32 cellular contexts compared by ENCODE assay signal in genomic region chr17:60082946-60083471, GRCh38. TPM values are rescaled to one million over a fixed set of nuclear protein-coding genes. Genes with fewer than 3 reads are reported as not detected.
DNase-seq lines count a peak whose midpoint lies in the region; ATAC-seq, FAIRE-seq and TF ChIP-seq lines count a peak whose summit lies in the region.
"Had no signal": no experiment of that assay in that cellular context is flagged by ENCODE, and none has a peak within 500 bp of the region (broad histone marks: within the 10 kb centered on the region; RNA-seq: fewer than 3 reads in every experiment).

No MANE protein-coding gene starts in this region.

- H3K79me2 ChIP-seq in SK-N-SH (ENCODE audit: insufficient read depth), result peaks cover 36% of the 10 kb centered on the region
- H3K79me2 ChIP-seq in astrocyte (ENCODE audit: insufficient read depth, low read length), result peaks cover 21% of the 10 kb centered on the region
- H3K79me2 ChIP-seq in keratinocyte (ENCODE audit: control insufficient read depth, insufficient read depth, low read length), result no peaks in the 10 kb centered on the region

- peak overlapping the region; percentile 98 for H3K27ac Mint-ChIP-seq in astrocyte (ENCODE audit: unreplicated experiment)
- H3K27ac Mint-ChIP-seq: activated naive CD8-positive, alpha-beta T cell treated with anti-CD3 and anti-CD28 coated beads for 36 hours; activated T-cell treated with anti-CD3 and anti-CD28 coated beads, Interleukin-2, amount 50 U/mL, for 24 hours; CD4-positive, CD25-positive, alpha-beta regulatory T cell; natural killer cell; T-helper 1 cell treated with Interleukin-12 subunit alpha and Interleukin-12 subunit beta and Interleukin-4 antibody, amounts not matched to agents 30 μg/mL and 1 μg/mL, for 36 hours had no signal

- H3F3A ChIP-seq in SK-N-SH (replicated peaks; ENCODE audit: insufficient read depth), result peaks cover 37% of the 10 kb centered on the region

- no peaks in the 10 kb centered on the region for H3K27me3 Mint-ChIP-seq in astrocyte (ENCODE audit: low read depth, unreplicated experiment)
- H3K27me3 Mint-ChIP-seq: activated naive CD8-positive, alpha-beta T cell treated with anti-CD3 and anti-CD28 coated beads for 36 hours; activated T-cell treated with anti-CD3 and anti-CD28 coated beads, Interleukin-2, amount 50 U/mL, for 24 hours had no signal

- CTCF ChIA-PET in SK-N-SH (lab: Yijun Ruan, JAX), result no interaction called here

- H3K4me3 Mint-ChIP-seq in astrocyte (ENCODE audit: unreplicated experiment), result no peak overlapping the region
- H3K4me3 Mint-ChIP-seq: activated naive CD8-positive, alpha-beta T cell treated with anti-CD3 and anti-CD28 coated beads for 36 hours; activated T-cell treated with anti-CD3 and anti-CD28 coated beads, Interleukin-2, amount 50 U/mL, for 24 hours; natural killer cell; T-helper 1 cell treated with Interleukin-12 subunit alpha and Interleukin-12 subunit beta and Interleukin-4 antibody, amounts not matched to agents 30 μg/mL and 1 μg/mL, for 36 hours had no signal

- H3K4me2 ChIP-seq in SK-N-SH (peak overlapping the region; percentile 25; the same call in 1 of the 2 replicates), astrocyte (ENCODE audit: low read length) (peak overlapping the region; percentile 77), keratinocyte (ENCODE audit: control insufficient read depth, extremely low read depth, insufficient read depth, low read depth, low read length) (peak overlapping the region; percentile 62)

- in situ Hi-C loops in ACHN (cut with HindIII; ENCODE audit: low pct_ligation_motif_present, low pct_unique_long_range_greater_than_20kb, low sequenced_read_pairs), result no loop called here

- H3K4me1 ChIP-seq in SK-N-SH (ENCODE audit: control insufficient read depth in 1 of 2, insufficient read depth in 2 of 2, low read depth in 1 of 2, low read length in 1 of 2) (peaks cover 5 to 25% of the 10 kb centered on the region in 2 experiments), astrocyte (ENCODE audit: insufficient read depth, low read length) (peaks cover 34% of the 10 kb centered on the region), keratinocyte (ENCODE audit: control insufficient read depth, extremely low read depth, insufficient read depth, low read length) (peaks cover 37% of the 10 kb centered on the region)
- H3K4me1 ChIP-seq: ascending aorta had no signal

- H3K36me3 Mint-ChIP-seq in astrocyte (ENCODE audit: low read depth, unreplicated experiment), result no peaks in the 10 kb centered on the region
- H3K36me3 Mint-ChIP-seq: activated naive CD8-positive, alpha-beta T cell treated with anti-CD3 and anti-CD28 coated beads for 36 hours; CD4-positive, CD25-positive, alpha-beta regulatory T cell; natural killer cell had no signal

- POLR2A ChIA-PET in SK-N-SH (lab: Yijun Ruan, JAX), result no interaction called here

- H3K36me3 ChIP-seq in SK-N-SH (replicated peaks in 1 of 2; ENCODE audit: control insufficient read depth in 1 of 2, insufficient read depth in 2 of 2, low read length in 1 of 2) (no peaks in the 10 kb centered on the region), astrocyte (ENCODE audit: insufficient read depth, low read length) (no peaks in the 10 kb centered on the region), keratinocyte (ENCODE audit: control insufficient read depth in 2 of 2, extremely low read depth in 1 of 2, insufficient read depth in 2 of 2, low read length in 2 of 2) (no peaks in the 10 kb centered on the region)
- H3K36me3 ChIP-seq: ascending aorta, heart left ventricle, sigmoid colon, tibial nerve had no signal

- no peak for DNase-seq in SK-N-SH
- DNase-seq in astrocyte (ENCODE audit: low read depth), result no peak
- DNase-seq in keratinocyte (ENCODE audit: low read depth, low spot score), result no peak
- no peak for DNase-seq in NCI-H2107 treated with DMSO at 0.1 percent for 48 hours (lab: John Stamatoyannopoulos, UW; ENCODE audit: unreplicated experiment)
- DNase-seq in ACHN, result no peak
- DNase-seq: activated CD4-positive, CD25-positive, alpha-beta regulatory T cell; activated gamma-delta T cell; activated naive CD8-positive, alpha-beta T cell treated with anti-CD3 and anti-CD28 coated beads for 36 hours; activated T-cell treated with anti-CD3 and anti-CD28 coated beads, Interleukin-2, amount 50 U/mL, for 24 hours; AML-193; CD4-positive, CD25-positive, alpha-beta regulatory T cell; cortex of kidney; H7; heart left ventricle; Karpas-422; natural killer cell; NCI-H1436; NCI-H2081 treated with DMSO at 0.1 percent for 48 hours; NCI-H748 treated with DMSO at 0.1 percent for 48 hours; occipital lobe; sigmoid colon; stimulated activated CD4-positive, alpha-beta T cell treated with anti-CD3 and anti-CD28 coated beads, Interleukin-15, amount 100 ng/mL, for 24 hours; stimulated activated CD4-positive, alpha-beta T cell treated with anti-CD3 and anti-CD28 coated beads, Interleukin-4, amount 100 ng/mL, for 4 hours had no signal

- H3K4me1 Mint-ChIP-seq in astrocyte (ENCODE audit: low read depth, unreplicated experiment), result peaks cover 44% of the 10 kb centered on the region

- H3K27me3 ChIP-seq in SK-N-SH (ENCODE audit: insufficient read depth) (no peaks in the 10 kb centered on the region), astrocyte (ENCODE audit: insufficient read depth, low read length) (no peaks in the 10 kb centered on the region), keratinocyte (ENCODE audit: control insufficient read depth, extremely low read depth, insufficient read depth, low read length) (no peaks in the 10 kb centered on the region)
- H3K27me3 ChIP-seq: ascending aorta, heart left ventricle, sigmoid colon, tibial nerve had no signal

- TF ChIP-seq RAD21 in SK-N-SH (IDR thresholded peaks at IDR 0.05; ENCODE audit: low read length), result no peak

- peak overlapping the region in 1 of 2 experiments; percentile 83; a peak in 3 of 4 replicates for H3K27ac ChIP-seq in SK-N-SH (ENCODE audit: low read depth in 2 of 2, low read length in 1 of 2)
- peak overlapping the region; percentile 80 for H3K27ac ChIP-seq in astrocyte (ENCODE audit: low read depth, low read length)
- H3K27ac ChIP-seq in keratinocyte (ENCODE audit: control insufficient read depth, insufficient read depth, low read length), result peak overlapping the region; percentile 16
- H3K27ac ChIP-seq: 22Rv1, ascending aorta, sigmoid colon, SK-N-MC had no signal

- H3K9me1 ChIP-seq in keratinocyte (ENCODE audit: control insufficient read depth, extremely low read depth, insufficient read depth, low read length), result no peaks in the 10 kb centered on the region

- WGBS in SK-N-SH (ENCODE audit: low lambda C conversion rate), result 77% methylated on average over 7 of the region's 7 CpGs

- H3K9ac ChIP-seq in SK-N-SH (no peak overlapping the region), astrocyte (ENCODE audit: low read length) (peak overlapping the region; percentile 12), keratinocyte (ENCODE audit: control insufficient read depth, extremely low read depth, insufficient read depth, low read length) (no peak overlapping the region)

- TF ChIP-seq EP300 in SK-N-SH (IDR thresholded peaks at IDR 0.05; ENCODE audit: borderline replicate concordance in 1 of 2, low read depth in 1 of 2, low read length in 1 of 2), result no peak

- dilution Hi-C loops in keratinocyte (cut with MboI; ENCODE audit: extremely low pct_ligation_motif_present, low sequenced_read_pairs), result no loop called here

- TF ChIP-seq CTCF in SK-N-SH (IDR thresholded peaks at IDR 0.05), result no peak
- TF ChIP-seq CTCF in astrocyte (IDR thresholded peaks at IDR 0.05; ENCODE audit: insufficient read depth, low read depth, low read length), result no peak
- TF ChIP-seq CTCF in keratinocyte (optimal IDR thresholded peaks at IDR 0.05 in 1 of 3, IDR thresholded peaks at IDR 0.05 in 1 of 3, conservative IDR thresholded peaks at IDR 0.05 in 1 of 3; ENCODE audit: extremely low read depth in 1 of 3, insufficient read depth in 2 of 3, low read length in 3 of 3), result no peak

- H2AFZ ChIP-seq in SK-N-SH (ENCODE audit: low read depth) (no peak overlapping the region), astrocyte (ENCODE audit: low read depth, low read length) (no peak overlapping the region), keratinocyte (ENCODE audit: control insufficient read depth, low read length) (no peak overlapping the region)

- no peaks in the 10 kb centered on the region for H3K9me2 ChIP-seq in SK-N-SH

- H3K9me3 ChIP-seq in SK-N-SH (no peaks in the 10 kb centered on the region), astrocyte (ENCODE audit: insufficient read depth, low read depth, low read length) (no peaks in the 10 kb centered on the region), keratinocyte (ENCODE audit: control insufficient read depth, low read depth, low read length) (no peaks in the 10 kb centered on the region)
- H3K9me3 ChIP-seq: ascending aorta, heart left ventricle, sigmoid colon, tibial nerve had no signal

- H3K9me3 Mint-ChIP-seq in astrocyte (ENCODE audit: unreplicated experiment), result no peaks in the 10 kb centered on the region
- H3K9me3 Mint-ChIP-seq: activated naive CD8-positive, alpha-beta T cell treated with anti-CD3 and anti-CD28 coated beads for 36 hours; activated T-cell treated with anti-CD3 and anti-CD28 coated beads, Interleukin-2, amount 50 U/mL, for 24 hours; CD4-positive, CD25-positive, alpha-beta regulatory T cell; natural killer cell; T-helper 1 cell treated with Interleukin-12 subunit alpha and Interleukin-12 subunit beta and Interleukin-4 antibody, amounts not matched to agents 30 μg/mL and 1 μg/mL, for 36 hours had no signal

- H3K4me3 ChIP-seq in SK-N-SH (ENCODE audit: low read depth in 2 of 2, low read length in 1 of 2) (no peak overlapping the region), astrocyte (ENCODE audit: insufficient read depth, low read depth, low read length) (no peak overlapping the region), keratinocyte (ENCODE audit: control insufficient read depth in 2 of 3, extremely low read depth in 1 of 3, insufficient read depth in 2 of 3, low read depth in 1 of 3, low read length in 3 of 3) (no peak overlapping the region)
- H3K4me3 ChIP-seq: ascending aorta, heart left ventricle, sigmoid colon, SK-N-MC, tibial nerve had no signal

- no peaks in the 10 kb centered on the region for H4K20me1 ChIP-seq in SK-N-SH (ENCODE audit: insufficient read depth)
- H4K20me1 ChIP-seq in astrocyte (ENCODE audit: insufficient read depth, low read length), result no peaks in the 10 kb centered on the region
- no peaks in the 10 kb centered on the region for H4K20me1 ChIP-seq in keratinocyte (ENCODE audit: control insufficient read depth, extremely low read depth, insufficient read depth, low read length)

- ATAC-seq in SK-N-SH treated with all-trans-retinoic acid at 6 μM for 48 hours (no peak), HG02870 (IDR thresholded peaks at IDR 0.05; ENCODE audit: unreplicated experiment) (no peak), GM21825 (IDR thresholded peaks at IDR 0.05; ENCODE audit: unreplicated experiment) (no peak)
- ATAC-seq: heart left ventricle, natural killer cell had no signal

- no peak for FAIRE-seq in astrocyte (lab: Jason Lieb, UNC)
- FAIRE-seq in keratinocyte (lab: Jason Lieb, UNC), result no peak
- FAIRE-seq: GM19239 had no signal

RNA-seq across cellular contexts. Expression of gene HEATR6, which starts 4.3 kb away (rescaled TPM):
- polyA plus RNA-seq in SK-N-SH (2012; rRNA removed), result 26.8 and 35.0 TPM in 2 replicates
- 13.3 and 18.4 TPM in 2 replicates for polyA plus RNA-seq in SK-N-SH (2012; cell fraction: cytosol; rRNA removed)
- polyA plus RNA-seq in SK-N-SH (2012; cell fraction: nucleus; rRNA removed), result 83.7 and 92.5 TPM in 2 replicates
- total RNA-seq in astrocyte, result 14.9 and 21.7 TPM in 2 replicates
- polyA plus RNA-seq in keratinocyte, result 11.7 to 16.1 TPM (median 11.8 TPM) in 3 replicates
- 5.8 TPM for polyA plus RNA-seq in keratinocyte (2011; ENCODE audit: low read depth)
- 8.0 and 9.8 TPM in 2 replicates for polyA plus RNA-seq in keratinocyte (2011; cell fraction: cytosol; rRNA removed)
- 38.5 and 39.9 TPM in 2 replicates for polyA plus RNA-seq in keratinocyte (2011; cell fraction: nucleus; rRNA removed)
- 9.2 and 9.4 TPM in 2 replicates for polyA plus RNA-seq in keratinocyte (2012; ENCODE audit: low replicate concordance)
- polyA minus RNA-seq in keratinocyte, result 16.3 to 24.0 TPM (median 23.7 TPM) in 3 replicates
- polyA minus RNA-seq in keratinocyte (2011; cell fraction: cytosol; rRNA and poly(A)+ RNA removed), result 26.9 TPM
- polyA minus RNA-seq in keratinocyte (2011; cell fraction: nucleus; rRNA and poly(A)+ RNA removed), result 24.2 and 27.5 TPM in 2 replicates

Comparison
In these comparisons a context has a peak if more than half of its experiments do, and no peak if none do; other contexts are left out.
1. H3K4me2 ChIP-seq: peak in every context shown above with its lines; median percentile 77 in astrocyte; 62 in keratinocyte; 25 in SK-N-SH.